Comparison of ENCODE assay signal across 15 cellular contexts in the genomic region with DNA sequence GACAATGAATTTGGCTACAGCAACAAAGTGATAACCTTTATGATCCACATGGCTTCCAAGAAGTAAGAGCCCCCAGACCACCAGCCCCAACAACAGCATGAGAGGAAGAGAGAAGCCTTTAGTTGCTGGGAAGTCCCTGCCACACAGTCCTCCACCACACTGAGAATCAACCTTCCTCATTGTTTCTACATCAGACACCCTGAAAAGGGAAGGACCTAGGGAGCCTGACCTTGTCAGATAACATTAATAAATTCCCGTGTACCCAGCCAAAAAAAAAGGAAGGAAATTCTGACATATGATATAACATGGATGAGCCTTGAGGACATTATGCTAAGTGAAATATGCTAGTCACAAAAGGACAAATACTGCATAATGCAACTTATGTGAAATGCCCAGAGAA.
"Had no signal": no experiment of that assay in that cellular context is flagged by ENCODE, and none has a peak within 500 bp of the region (broad histone marks: within the 10 kb centered on the region; RNA-seq: fewer than 3 reads in every experiment).

No MANE protein-coding gene starts in this region.

- ATAC-seq: left lung had no signal

- DNase-seq: activated CD4-positive, alpha-beta T cell treated with anti-CD3 and anti-CD28 coated beads, Interleukin-2, amount 50 U/mL, for 48 hours; activated naive CD4-positive, alpha-beta T cell treated with anti-CD3 and anti-CD28 coated beads, Interleukin-2, amount 50 U/mL, for 16 hours; activated T-cell treated with anti-CD3 and anti-CD28 coated beads, Interleukin-2, amount 50 U/mL, for 24 hours; erythroblast; left lung; nephron progenitor cell; small intestine; stomach; testis; WERI-Rb-1 had no signal

- H3K27me3 ChIP-seq: hepatocyte, left lung, right atrium auricular region, stomach, testis had no signal

- H3K79me2 ChIP-seq: hepatocyte had no signal

- H3K27me3 Mint-ChIP-seq: progenitor cell of endocrine pancreas had no signal

- H2AFZ ChIP-seq: hepatocyte had no signal

- H3K27ac Mint-ChIP-seq: activated T-cell treated with anti-CD3 and anti-CD28 coated beads, Interleukin-2, amount 50 U/mL, for 24 hours; nephron progenitor cell; progenitor cell of endocrine pancreas; T-helper 2 cell treated with Interferon-gamma antibody and Interleukin-4, amounts not matched to agents 5 μg/mL and 100 μg/mL, for 36 hours had no signal

- H3K4me3 Mint-ChIP-seq: activated T-cell treated with anti-CD3 and anti-CD28 coated beads, Interleukin-2, amount 50 U/mL, for 24 hours; nephron progenitor cell; T-helper 2 cell treated with Interferon-gamma antibody and Interleukin-4, amounts not matched to agents 5 μg/mL and 100 μg/mL, for 36 hours had no signal

- H3K9me3 ChIP-seq: left lung, right atrium auricular region, stomach, testis had no signal

- H3K27ac ChIP-seq: hepatocyte, right atrium auricular region, stomach, testis, WERI-Rb-1 had no signal

- H3K4me2 ChIP-seq: hepatocyte had no signal

- FAIRE-seq: keratinocyte, small intestine had no signal

- H3K4me3 ChIP-seq: hepatocyte, left lung, right atrium auricular region, stomach, testis had no signal

- H3K4me1 ChIP-seq: testis had no signal

- H3K36me3 ChIP-seq: left lung, right atrium auricular region, stomach, WERI-Rb-1 had no signal
